ENCODE assay signal across 1 cellular context in the genomic region with DNA sequence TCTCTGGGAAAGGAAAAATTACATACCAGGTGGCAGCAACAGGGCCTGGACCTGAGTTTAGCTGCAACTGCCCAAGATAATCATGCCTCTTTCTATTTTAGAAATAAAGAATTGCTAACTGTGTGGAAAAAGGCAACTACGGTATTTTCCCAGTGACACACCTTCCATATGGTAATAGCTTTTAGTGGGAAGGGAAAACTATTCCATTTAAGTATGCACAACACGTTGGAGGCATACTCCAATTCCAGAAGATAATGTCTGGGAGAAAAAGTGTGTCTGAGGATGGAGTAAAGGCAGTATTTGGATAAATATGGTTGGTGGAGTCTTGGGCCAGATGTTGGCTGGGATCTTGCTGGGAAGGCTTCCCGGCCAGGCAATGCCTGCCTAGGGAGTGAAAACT.
TF ChIP-seq lines count a peak whose summit lies in the region.

No MANE protein-coding gene starts in this region.

TF ChIP-seq in HepG2, 621 proteins besides CTCF, POLR2A, EP300 and RAD21:
- TF ChIP-seq DZIP1 (CRISPR knock-in tag; IDR thresholded peaks at IDR 0.05) (no peak), ZC3H13 (CRISPR knock-in tag; IDR thresholded peaks at IDR 0.05) (no peak), ZNF350 (CRISPR knock-in tag; IDR thresholded peaks at IDR 0.05; ENCODE audit: borderline replicate concordance, low read depth) (no peak), ATF7-NPFF (CRISPR knock-in tag; IDR thresholded peaks at IDR 0.05; ENCODE audit: low read depth) (no peak), MAFG (CRISPR knock-in tag; IDR thresholded peaks at IDR 0.05) (no peak), TARDBP (CRISPR knock-in tag; IDR thresholded peaks at IDR 0.05) (no peak), ZSCAN25 (CRISPR knock-in tag; IDR thresholded peaks at IDR 0.05) (no peak), ZBTB33 (CRISPR knock-in tag; IDR thresholded peaks at IDR 0.05) (no peak), FOXA1 (IDR thresholded peaks at IDR 0.05) (no peak), FOXA1 (CRISPR knock-in tag; IDR thresholded peaks at IDR 0.05) (no peak)
